In the genomic region with DNA sequence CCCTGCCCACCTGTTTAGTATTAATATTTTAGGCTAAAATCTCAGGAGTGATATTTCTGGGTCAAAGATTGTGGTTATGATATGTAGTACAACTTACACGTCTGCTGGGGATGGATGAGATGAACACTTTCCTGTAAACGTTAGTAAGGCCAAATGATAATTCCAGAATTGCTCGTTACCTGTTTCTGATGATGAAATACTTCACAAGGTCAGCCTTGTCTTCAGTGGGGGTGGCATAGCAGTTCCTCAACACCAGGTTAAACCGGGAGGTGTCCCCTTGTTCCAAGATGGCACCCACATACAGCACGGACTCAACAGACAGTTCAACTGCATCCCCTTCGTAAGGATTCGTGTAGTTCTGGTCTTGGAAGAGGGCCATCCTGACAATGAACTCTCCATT, we compare ENCODE assay signal across 8 cellular contexts. TPM values are rescaled to one million over a fixed set of nuclear protein-coding genes. Genes with fewer than 3 reads are reported as not detected.
"Had no signal": no experiment of that assay in that cellular context is flagged by ENCODE, and none has a peak within 500 bp of the region (broad histone marks: within the 10 kb centered on the region; RNA-seq: fewer than 3 reads in every experiment).

No MANE protein-coding gene starts in this region.

- DNase-seq: GDM1, GF-D8 had no signal

- H3K4me3 ChIP-seq: GM12878 had no signal

- FAIRE-seq: G401.6, GM12878, GM12891, GM12892, GM18507, GM19239 had no signal

- ATAC-seq: GM12878 had no signal

RNA-seq across cellular contexts. Expression of gene GP2, which starts 9.3 kb away (rescaled TPM):
- polyA plus RNA-seq: GM12878 had no signal

RNA-seq across cellular contexts. Expression of gene UMOD, which starts 34.5 kb away (rescaled TPM):
- total RNA-seq: GM12878 had no signal
- polyA plus RNA-seq: GM12878 had no signal
